Comparison of ENCODE assay signal across 2 cellular contexts in the genomic region with DNA sequence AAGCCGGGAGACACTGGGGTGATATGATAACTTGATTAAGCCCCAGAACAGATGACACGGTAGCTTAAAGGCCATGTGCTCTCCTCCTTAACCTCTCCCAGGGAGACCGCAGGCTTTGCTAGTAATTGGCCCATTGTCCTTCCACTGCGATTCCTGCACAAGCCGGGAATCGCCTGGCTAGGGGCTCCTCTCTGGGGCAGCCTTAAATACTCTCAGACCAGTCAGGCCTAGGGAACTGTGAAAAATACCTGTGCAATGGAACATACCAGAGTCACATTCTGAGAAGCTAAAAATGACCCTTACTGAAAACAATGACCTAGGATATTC.
TF ChIP-seq lines count a peak whose summit lies in the region.

No MANE protein-coding gene starts in this region.

TF ChIP-seq in GM23338, 12 proteins besides CTCF, POLR2A, EP300 and RAD21 (continues in another document):
- TF ChIP-seq NANOG (IDR thresholded peaks at IDR 0.05; ENCODE audit: borderline replicate concordance), result no peak
- TF ChIP-seq, protein P1, sequence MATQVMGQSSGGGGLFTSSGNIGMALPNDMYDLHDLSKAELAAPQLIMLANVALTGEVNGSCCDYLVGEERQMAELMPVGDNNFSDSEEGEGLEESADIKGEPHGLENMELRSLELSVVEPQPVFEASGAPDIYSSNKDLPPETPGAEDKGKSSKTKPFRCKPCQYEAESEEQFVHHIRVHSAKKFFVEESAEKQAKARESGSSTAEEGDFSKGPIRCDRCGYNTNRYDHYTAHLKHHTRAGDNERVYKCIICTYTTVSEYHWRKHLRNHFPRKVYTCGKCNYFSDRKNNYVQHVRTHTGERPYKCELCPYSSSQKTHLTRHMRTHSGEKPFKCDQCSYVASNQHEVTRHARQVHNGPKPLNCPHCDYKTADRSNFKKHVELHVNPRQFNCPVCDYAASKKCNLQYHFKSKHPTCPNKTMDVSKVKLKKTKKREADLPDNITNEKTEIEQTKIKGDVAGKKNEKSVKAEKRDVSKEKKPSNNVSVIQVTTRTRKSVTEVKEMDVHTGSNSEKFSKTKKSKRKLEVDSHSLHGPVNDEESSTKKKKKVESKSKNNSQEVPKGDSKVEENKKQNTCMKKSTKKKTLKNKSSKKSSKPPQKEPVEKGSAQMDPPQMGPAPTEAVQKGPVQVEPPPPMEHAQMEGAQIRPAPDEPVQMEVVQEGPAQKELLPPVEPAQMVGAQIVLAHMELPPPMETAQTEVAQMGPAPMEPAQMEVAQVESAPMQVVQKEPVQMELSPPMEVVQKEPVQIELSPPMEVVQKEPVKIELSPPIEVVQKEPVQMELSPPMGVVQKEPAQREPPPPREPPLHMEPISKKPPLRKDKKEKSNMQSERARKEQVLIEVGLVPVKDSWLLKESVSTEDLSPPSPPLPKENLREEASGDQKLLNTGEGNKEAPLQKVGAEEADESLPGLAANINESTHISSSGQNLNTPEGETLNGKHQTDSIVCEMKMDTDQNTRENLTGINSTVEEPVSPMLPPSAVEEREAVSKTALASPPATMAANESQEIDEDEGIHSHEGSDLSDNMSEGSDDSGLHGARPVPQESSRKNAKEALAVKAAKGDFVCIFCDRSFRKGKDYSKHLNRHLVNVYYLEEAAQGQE (IDR thresholded peaks at IDR 0.05; ENCODE audit: unreplicated experiment), result no peak
- no peak for TF ChIP-seq ZNF331 (CRISPR knock-in tag; IDR thresholded peaks at IDR 0.05; ENCODE audit: low read depth)
- TF ChIP-seq ZNF114 (CRISPR knock-in tag; IDR thresholded peaks at IDR 0.05), result 0 out of 2 replicates have a peak, but pooled peaks have one; percentile 19
- TF ChIP-seq ETS1 (IDR thresholded peaks at IDR 0.05), result no peak
- TF ChIP-seq, protein P2, sequence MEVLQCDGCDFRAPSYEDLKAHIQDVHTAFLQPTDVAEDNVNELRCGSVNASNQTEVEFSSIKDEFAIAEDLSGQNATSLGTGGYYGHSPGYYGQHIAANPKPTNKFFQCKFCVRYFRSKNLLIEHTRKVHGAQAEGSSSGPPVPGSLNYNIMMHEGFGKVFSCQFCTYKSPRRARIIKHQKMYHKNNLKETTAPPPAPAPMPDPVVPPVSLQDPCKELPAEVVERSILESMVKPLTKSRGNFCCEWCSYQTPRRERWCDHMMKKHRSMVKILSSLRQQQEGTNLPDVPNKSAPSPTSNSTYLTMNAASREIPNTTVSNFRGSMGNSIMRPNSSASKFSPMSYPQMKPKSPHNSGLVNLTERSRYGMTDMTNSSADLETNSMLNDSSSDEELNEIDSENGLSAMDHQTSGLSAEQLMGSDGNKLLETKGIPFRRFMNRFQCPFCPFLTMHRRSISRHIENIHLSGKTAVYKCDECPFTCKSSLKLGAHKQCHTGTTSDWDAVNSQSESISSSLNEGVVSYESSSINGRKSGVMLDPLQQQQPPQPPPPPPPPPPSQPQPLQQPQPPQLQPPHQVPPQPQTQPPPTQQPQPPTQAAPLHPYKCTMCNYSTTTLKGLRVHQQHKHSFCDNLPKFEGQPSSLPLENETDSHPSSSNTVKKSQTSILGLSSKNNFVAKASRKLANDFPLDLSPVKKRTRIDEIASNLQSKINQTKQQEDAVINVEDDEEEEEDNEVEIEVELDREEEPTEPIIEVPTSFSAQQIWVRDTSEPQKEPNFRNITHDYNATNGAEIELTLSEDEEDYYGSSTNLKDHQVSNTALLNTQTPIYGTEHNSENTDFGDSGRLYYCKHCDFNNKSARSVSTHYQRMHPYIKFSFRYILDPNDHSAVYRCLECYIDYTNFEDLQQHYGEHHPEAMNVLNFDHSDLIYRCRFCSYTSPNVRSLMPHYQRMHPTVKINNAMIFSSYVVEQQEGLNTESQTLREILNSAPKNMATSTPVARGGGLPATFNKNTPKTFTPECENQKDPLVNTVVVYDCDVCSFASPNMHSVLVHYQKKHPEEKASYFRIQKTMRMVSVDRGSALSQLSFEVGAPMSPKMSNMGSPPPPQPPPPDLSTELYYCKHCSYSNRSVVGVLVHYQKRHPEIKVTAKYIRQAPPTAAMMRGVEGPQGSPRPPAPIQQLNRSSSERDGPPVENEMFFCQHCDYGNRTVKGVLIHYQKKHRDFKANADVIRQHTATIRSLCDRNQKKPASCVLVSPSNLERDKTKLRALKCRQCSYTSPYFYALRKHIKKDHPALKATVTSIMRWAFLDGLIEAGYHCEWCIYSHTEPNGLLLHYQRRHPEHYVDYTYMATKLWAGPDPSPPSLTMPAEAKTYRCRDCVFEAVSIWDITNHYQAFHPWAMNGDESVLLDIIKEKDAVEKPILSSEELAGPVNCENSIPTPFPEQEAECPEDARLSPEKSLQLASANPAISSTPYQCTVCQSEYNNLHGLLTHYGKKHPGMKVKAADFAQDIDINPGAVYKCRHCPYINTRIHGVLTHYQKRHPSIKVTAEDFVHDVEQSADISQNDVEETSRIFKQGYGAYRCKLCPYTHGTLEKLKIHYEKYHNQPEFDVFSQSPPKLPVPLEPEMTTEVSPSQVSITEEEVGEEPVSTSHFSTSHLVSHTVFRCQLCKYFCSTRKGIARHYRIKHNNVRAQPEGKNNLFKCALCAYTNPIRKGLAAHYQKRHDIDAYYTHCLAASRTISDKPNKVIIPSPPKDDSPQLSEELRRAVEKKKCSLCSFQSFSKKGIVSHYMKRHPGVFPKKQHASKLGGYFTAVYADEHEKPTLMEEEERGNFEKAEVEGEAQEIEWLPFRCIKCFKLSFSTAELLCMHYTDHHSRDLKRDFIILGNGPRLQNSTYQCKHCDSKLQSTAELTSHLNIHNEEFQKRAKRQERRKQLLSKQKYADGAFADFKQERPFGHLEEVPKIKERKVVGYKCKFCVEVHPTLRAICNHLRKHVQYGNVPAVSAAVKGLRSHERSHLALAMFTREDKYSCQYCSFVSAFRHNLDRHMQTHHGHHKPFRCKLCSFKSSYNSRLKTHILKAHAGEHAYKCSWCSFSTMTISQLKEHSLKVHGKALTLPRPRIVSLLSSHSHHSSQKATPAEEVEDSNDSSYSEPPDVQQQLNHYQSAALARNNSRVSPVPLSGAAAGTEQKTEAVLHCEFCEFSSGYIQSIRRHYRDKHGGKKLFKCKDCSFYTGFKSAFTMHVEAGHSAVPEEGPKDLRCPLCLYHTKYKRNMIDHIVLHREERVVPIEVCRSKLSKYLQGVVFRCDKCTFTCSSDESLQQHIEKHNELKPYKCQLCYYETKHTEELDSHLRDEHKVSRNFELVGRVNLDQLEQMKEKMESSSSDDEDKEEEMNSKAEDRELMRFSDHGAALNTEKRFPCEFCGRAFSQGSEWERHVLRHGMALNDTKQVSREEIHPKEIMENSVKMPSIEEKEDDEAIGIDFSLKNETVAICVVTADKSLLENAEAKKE (CRISPR knock-in tag; IDR thresholded peaks at IDR 0.05), result no peak
- no peak for TF ChIP-seq EZH2phosphoT487 (IDR thresholded peaks at IDR 0.05; ENCODE audit: unreplicated experiment)
- TF ChIP-seq JUNB (IDR thresholded peaks at IDR 0.05; ENCODE audit: unreplicated experiment), result no peak
- 0 out of 2 replicates have a peak, but pooled peaks have one; percentile 14 for TF ChIP-seq CREB1 (CRISPR knock-in tag; IDR thresholded peaks at IDR 0.05; ENCODE audit: low read depth)
- no peak for TF ChIP-seq STAT1 (IDR thresholded peaks at IDR 0.05; ENCODE audit: unreplicated experiment)

TF ChIP-seq in WTC11, 78 proteins besides CTCF, POLR2A, EP300 and RAD21:
- TF ChIP-seq ELF4 (CRISPR knock-in tag; IDR thresholded peaks at IDR 0.05; ENCODE audit: low read depth) (no peak), CBFB (CRISPR knock-in tag; IDR thresholded peaks at IDR 0.05; ENCODE audit: low read depth) (no peak), RELA (CRISPR knock-in tag; IDR thresholded peaks at IDR 0.05; ENCODE audit: borderline replicate concordance) (no peak), AFF4 (CRISPR knock-in tag; IDR thresholded peaks at IDR 0.05; ENCODE audit: borderline replicate concordance) (no peak), JUN (CRISPR knock-in tag; IDR thresholded peaks at IDR 0.05) (no peak), ZMAT4 (CRISPR knock-in tag; IDR thresholded peaks at IDR 0.05) (no peak)
- TF ChIP-seq, protein P3, sequence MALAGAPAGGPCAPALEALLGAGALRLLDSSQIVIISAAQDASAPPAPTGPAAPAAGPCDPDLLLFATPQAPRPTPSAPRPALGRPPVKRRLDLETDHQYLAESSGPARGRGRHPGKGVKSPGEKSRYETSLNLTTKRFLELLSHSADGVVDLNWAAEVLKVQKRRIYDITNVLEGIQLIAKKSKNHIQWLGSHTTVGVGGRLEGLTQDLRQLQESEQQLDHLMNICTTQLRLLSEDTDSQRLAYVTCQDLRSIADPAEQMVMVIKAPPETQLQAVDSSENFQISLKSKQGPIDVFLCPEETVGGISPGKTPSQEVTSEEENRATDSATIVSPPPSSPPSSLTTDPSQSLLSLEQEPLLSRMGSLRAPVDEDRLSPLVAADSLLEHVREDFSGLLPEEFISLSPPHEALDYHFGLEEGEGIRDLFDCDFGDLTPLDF (CRISPR knock-in tag; IDR thresholded peaks at IDR 0.05), result no peak
- TF ChIP-seq, protein P4, sequence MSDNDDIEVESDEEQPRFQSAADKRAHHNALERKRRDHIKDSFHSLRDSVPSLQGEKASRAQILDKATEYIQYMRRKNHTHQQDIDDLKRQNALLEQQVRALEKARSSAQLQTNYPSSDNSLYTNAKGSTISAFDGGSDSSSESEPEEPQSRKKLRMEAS (CRISPR knock-in tag; IDR thresholded peaks at IDR 0.05), result peak; percentile 63; the same call in 1 of the 2 replicates
TF ChIP-seq in WTC11: peak in this region for 1.
